ENCODE assay signal across 17 cellular contexts in the genomic region with DNA sequence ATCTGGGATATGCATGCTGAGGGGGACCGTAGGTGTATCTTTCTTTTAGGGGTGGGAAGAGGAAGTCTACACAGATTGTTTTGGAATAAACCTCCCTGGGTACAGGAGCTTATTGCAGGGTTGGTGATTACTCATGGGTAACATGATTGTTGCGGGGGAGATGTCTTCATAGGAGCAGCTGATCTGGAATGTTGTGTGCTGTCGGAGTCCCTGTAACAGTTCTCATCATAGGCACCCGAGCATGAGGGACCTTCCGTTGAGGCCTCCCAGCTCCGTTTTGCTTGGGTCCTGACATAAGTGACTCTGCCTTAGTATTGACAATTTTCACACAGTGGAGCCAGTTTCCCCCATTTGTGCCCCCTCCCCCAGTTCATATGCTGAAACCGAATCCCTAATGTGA. TPM values are rescaled to one million over a fixed set of nuclear protein-coding genes. Genes with fewer than 3 reads are reported as not detected.
DNase-seq lines count a peak whose midpoint lies in the region; ATAC-seq, FAIRE-seq and TF ChIP-seq lines count a peak whose summit lies in the region.
"Had no signal": no experiment of that assay in that cellular context is flagged by ENCODE, and none has a peak within 500 bp of the region (broad histone marks: within the 10 kb centered on the region; RNA-seq: fewer than 3 reads in every experiment).

No MANE protein-coding gene starts in this region.

- peaks cover 0 to 4% of the 10 kb centered on the region in 2 donors for H3K27me3 Mint-ChIP-seq in CD8-positive, alpha-beta memory T cell
- H3K27me3 Mint-ChIP-seq in naive thymus-derived CD4-positive, alpha-beta T cell: no peaks in the 10 kb centered on the region

- CTCF ChIA-PET in CD8-positive, alpha-beta memory T cell (lab: Charles Lee): interaction anchor here (0.8 to 1.2 kb wide), 2 partner anchors 26 to 34 kb away, joined by 3 read pairs; a partner anchor contains a TSS
- CTCF ChIA-PET in K562 (lab: Yijun Ruan, JAX; ENCODE audit: low intra/inter-chr PET ratio): no interaction called here
- CTCF ChIA-PET in naive thymus-derived CD4-positive, alpha-beta T cell (lab: Charles Lee): interaction anchor here (0.7 to 1.2 kb wide), 2 partner anchors 26 to 381 kb away, joined by 4 read pairs; a partner anchor contains a TSS

- no peak for TF ChIP-seq EP300 in K562 (IDR thresholded peaks at IDR 0.05; ENCODE audit: low read length)

- ATAC-seq in K562: no peak
- ATAC-seq in naive thymus-derived CD4-positive, alpha-beta T cell: no peak
- no peak for ATAC-seq in HG03108 (IDR thresholded peaks at IDR 0.05; ENCODE audit: unreplicated experiment)
- ATAC-seq: foreskin keratinocyte had no signal

- H3K4me3 ChIP-seq in BLaER1 treated with 17β-estradiol and CSF1 and Interleukin-3, amounts not matched to agents 10 nM and 100 nM: no peak overlapping the region
- no peak overlapping the region for H3K4me3 ChIP-seq in CD8-positive, alpha-beta memory T cell (ENCODE audit: low read length)
- H3K4me3 ChIP-seq in K562: no peak overlapping the region
- H3K4me3 ChIP-seq in naive thymus-derived CD4-positive, alpha-beta T cell (ENCODE audit: low read length): no peak overlapping the region

- peak overlapping the region; percentile 96 to 100 (median 98) for H3K4me2 ChIP-seq in BLaER1 treated with 17β-estradiol and CSF1 and Interleukin-3, amounts not matched to agents 10 nM and 100 nM
- no peak overlapping the region for H3K4me2 ChIP-seq in K562 (ENCODE audit: insufficient read depth, low read length)

- no peak for TF ChIP-seq RAD21 in K562 (CRISPR knock-in tag; conservative IDR thresholded peaks at IDR 0.05 in 1 of 2, IDR thresholded peaks at IDR 0.05 in 1 of 2)

- TF ChIP-seq CTCF in K562 (IDR thresholded peaks at IDR 0.05 in 2 of 3, conservative IDR thresholded peaks at IDR 0.05 in 1 of 3; ENCODE audit: insufficient read depth in 2 of 3, low read depth in 1 of 3, low read length in 3 of 3): no peak

- H2AFZ ChIP-seq in K562 (ENCODE audit: low read depth, low read length): no peak overlapping the region

- intact Hi-C loops in K562 (cut with micrococcal nuclease): no loop called here
- intact Hi-C loops in naive thymus-derived CD4-positive, alpha-beta T cell (cut with micrococcal nuclease): loop anchor here in 1 of 2 donors (10.0 kb wide), 2 partner anchors 448 to 668 kb away; a partner anchor contains a TSS

- H3K36me3 ChIP-seq in BLaER1 treated with 17β-estradiol and CSF1 and Interleukin-3, amounts not matched to agents 10 nM and 100 nM: no peaks in the 10 kb centered on the region
- no peaks in the 10 kb centered on the region for H3K36me3 ChIP-seq in CD8-positive, alpha-beta memory T cell (ENCODE audit: insufficient read depth, low read length)
- 0 out of 3 replicates have a peak, but pooled peaks cover 4% of the 10 kb centered on the region for H3K36me3 ChIP-seq in K562 (ENCODE audit: control insufficient read depth, insufficient read depth, low read length)
- H3K36me3 ChIP-seq in naive thymus-derived CD4-positive, alpha-beta T cell (ENCODE audit: control insufficient read depth in 2 of 3, insufficient read depth in 3 of 3, low read length in 3 of 3): no peaks in the 10 kb centered on the region

- no peaks in the 10 kb centered on the region for H3K9me1 ChIP-seq in K562 (ENCODE audit: control insufficient read depth, insufficient read depth, low read length)

- peak overlapping the region in 1 of 7 donors; percentile 57 for H3K4me3 Mint-ChIP-seq in CD8-positive, alpha-beta memory T cell
- H3K4me3 Mint-ChIP-seq in naive thymus-derived CD4-positive, alpha-beta T cell: peak overlapping the region in 2 of 10 donors; percentile 2 to 58

- peak overlapping the region in 7 of 8 donors; percentile 43 to 95 (median 78) for H3K27ac Mint-ChIP-seq in CD8-positive, alpha-beta memory T cell
- peak overlapping the region; percentile 35 to 96 (median 93) for H3K27ac Mint-ChIP-seq in naive thymus-derived CD4-positive, alpha-beta T cell

- no peaks in the 10 kb centered on the region for H3K9me3 ChIP-seq in BLaER1 treated with 17β-estradiol and CSF1 and Interleukin-3, amounts not matched to agents 10 nM and 100 nM (replicated peaks in 1 of 11)
- H3K9me3 ChIP-seq in CD8-positive, alpha-beta memory T cell (ENCODE audit: low read length): no peaks in the 10 kb centered on the region
- H3K9me3 ChIP-seq in K562 (replicated peaks; ENCODE audit: control insufficient read depth, insufficient read depth, low read depth, low read length): no peaks in the 10 kb centered on the region
- no peaks in the 10 kb centered on the region for H3K9me3 ChIP-seq in naive thymus-derived CD4-positive, alpha-beta T cell (ENCODE audit: control insufficient read depth in 2 of 3, low read length in 3 of 3)

- peak overlapping the region in 3 of 11 experiments; percentile 62 to 80 (median 73); a peak in 6 of 22 replicates for H3K27ac ChIP-seq in BLaER1 treated with 17β-estradiol and CSF1 and Interleukin-3, amounts not matched to agents 10 nM and 100 nM
- no peak overlapping the region for H3K27ac ChIP-seq in CD8-positive, alpha-beta memory T cell (ENCODE audit: low read depth, low read length)
- no peak overlapping the region for H3K27ac ChIP-seq in K562 (ENCODE audit: extremely low read depth, low read depth, low read length)
- H3K27ac ChIP-seq in naive thymus-derived CD4-positive, alpha-beta T cell (ENCODE audit: low read depth, low read length): no peak overlapping the region
- H3K27ac ChIP-seq: C4-2B, foreskin keratinocyte had no signal

- peak overlapping the region in 2 of 11 experiments; percentile 40 to 50; a peak in 3 of 22 replicates for H3K9ac ChIP-seq in BLaER1 treated with 17β-estradiol and CSF1 and Interleukin-3, amounts not matched to agents 10 nM and 100 nM
- no peak overlapping the region for H3K9ac ChIP-seq in K562 (ENCODE audit: insufficient read depth in 1 of 2, low read depth in 2 of 2, low read length in 2 of 2)

- peaks cover 0 to 3% (median 0%) of the 10 kb centered on the region in 11 experiments; a peak in 4 of 22 replicates for H4K20me1 ChIP-seq in BLaER1 treated with 17β-estradiol and CSF1 and Interleukin-3, amounts not matched to agents 10 nM and 100 nM
- no peaks in the 10 kb centered on the region for H4K20me1 ChIP-seq in K562 (replicated peaks; ENCODE audit: control insufficient read depth, insufficient read depth, low read length)

- H3K36me3 Mint-ChIP-seq in CD8-positive, alpha-beta memory T cell: peaks cover 0 to 7% (median 5%) of the 10 kb centered on the region in 3 donors
- H3K36me3 Mint-ChIP-seq in naive thymus-derived CD4-positive, alpha-beta T cell: peaks cover 0 to 23% (median 4%) of the 10 kb centered on the region in 5 donors

- H3K4me1 ChIP-seq in BLaER1 treated with 17β-estradiol and CSF1 and Interleukin-3, amounts not matched to agents 10 nM and 100 nM: peaks cover 79 to 89% (median 86%) of the 10 kb centered on the region in 10 experiments
- H3K4me1 ChIP-seq in CD8-positive, alpha-beta memory T cell (ENCODE audit: insufficient read depth, low read length): peaks cover 60% of the 10 kb centered on the region
- peaks cover 29 to 45% of the 10 kb centered on the region in 2 experiments for H3K4me1 ChIP-seq in K562 (replicated peaks in 1 of 2; ENCODE audit: control insufficient read depth in 2 of 2, insufficient read depth in 2 of 2, low read length in 2 of 2)
- peaks cover 36 to 55% of the 10 kb centered on the region in 2 donors for H3K4me1 ChIP-seq in naive thymus-derived CD4-positive, alpha-beta T cell (ENCODE audit: control insufficient read depth in 2 of 2, insufficient read depth in 2 of 2, low read length in 2 of 2)

- H3K9me3 Mint-ChIP-seq in CD8-positive, alpha-beta memory T cell: no peaks in the 10 kb centered on the region
- H3K9me3 Mint-ChIP-seq in naive thymus-derived CD4-positive, alpha-beta T cell: peaks cover 0 to 6% (median 0%) of the 10 kb centered on the region in 11 donors

- WGBS in K562 (ENCODE audit: insufficient coverage, low coverage, missing lambda C conversion rate): 8% methylated on average over 7 of the region's 7 CpGs

- peaks cover 45 to 72% (median 55%) of the 10 kb centered on the region in 3 donors for H3K4me1 Mint-ChIP-seq in CD8-positive, alpha-beta memory T cell
- H3K4me1 Mint-ChIP-seq in naive thymus-derived CD4-positive, alpha-beta T cell: peaks cover 38 to 73% (median 65%) of the 10 kb centered on the region in 7 donors

- in situ Hi-C loops in K562 (cut with MboI) (no loop called here), ACHN (cut with HindIII; ENCODE audit: low pct_ligation_motif_present, low pct_unique_long_range_greater_than_20kb, low sequenced_read_pairs) (no loop called here)

- no peak for TF ChIP-seq POLR2A in K562 (conservative IDR thresholded peaks at IDR 0.05)

- no TSS peak for BruUV-seq in K562 (replicated peaks; lab: Mats Ljungman, UMichigan)

- POLR2A ChIA-PET in CD8-positive, alpha-beta memory T cell (lab: Charles Lee): no interaction called here
- POLR2A ChIA-PET in K562 (lab: Yijun Ruan, JAX): interaction anchor here (1.0 to 1.6 kb wide), 2 partner anchors 21 to 38 kb away, joined by 3 to 4 read pairs; no protein-coding TSS in a partner anchor
- POLR2A ChIA-PET in naive thymus-derived CD4-positive, alpha-beta T cell (lab: Charles Lee): interaction anchor here (1.0 to 12.2 kb wide), 5 partner anchors 9 to 167 kb away, joined by 3 to 253 read pairs (median 10); a partner anchor contains a TSS

- peaks cover 8% of the 10 kb centered on the region; the same call in 1 of the 3 replicates for H3K79me2 ChIP-seq in K562 (ENCODE audit: control insufficient read depth, insufficient read depth, low read length)

- H3K27me3 ChIP-seq in BLaER1 treated with 17β-estradiol and CSF1 and Interleukin-3, amounts not matched to agents 10 nM and 100 nM: peaks cover 0 to 4% (median 0%) of the 10 kb centered on the region in 11 experiments; a peak in 4 of 22 replicates
- no peaks in the 10 kb centered on the region for H3K27me3 ChIP-seq in CD8-positive, alpha-beta memory T cell (ENCODE audit: insufficient read depth, low read length, poor library complexity, severe bottlenecking)
- peaks cover 12 to 21% of the 10 kb centered on the region in 2 experiments for H3K27me3 ChIP-seq in K562 (ENCODE audit: control insufficient read depth in 2 of 2, insufficient read depth in 2 of 2, low read length in 2 of 2)
- H3K27me3 ChIP-seq in naive thymus-derived CD4-positive, alpha-beta T cell (ENCODE audit: control insufficient read depth in 2 of 2, insufficient read depth in 2 of 2, low read length in 2 of 2): no peaks in the 10 kb centered on the region
- H3K27me3 ChIP-seq: foreskin keratinocyte had no signal

- no peak for FAIRE-seq in K562 (lab: Jason Lieb, UNC)

- no peak for DNase-seq in CD8-positive, alpha-beta memory T cell
- DNase-seq in K562 (ENCODE audit: extremely low read depth in 1 of 4, low spot score in 3 of 4) (no peak), ACHN (no peak)
- no peak for DNase-seq in naive thymus-derived CD4-positive, alpha-beta T cell
- DNase-seq in activated CD8-positive, alpha-beta memory T cell treated with anti-CD3 and anti-CD28 coated beads, Interleukin-2, amount 50 U/mL, for 4 hours: no peak
- DNase-seq: activated effector memory CD4-positive, alpha-beta T cell treated with Interleukin-2 at 50 U/mL for 16 hours; effector CD8-positive, alpha-beta T cell; foreskin keratinocyte; NCI-H2029 treated with DMSO at 0.1 percent for 48 hours; NCI-H774; stimulated activated CD4-positive, alpha-beta T cell treated with anti-CD3 and anti-CD28 coated beads, Interleukin-12 subunit alpha, Interleukin-12 subunit beta, amount 100 ng/mL, for 4 hours; T-helper 2 cell had no signal

RNA-seq across cellular contexts. Expression of a gene that starts 4.2 kb away (rescaled TPM):
- 10 to 100 TPM; 41.3 to 45.5 TPM for total RNA-seq in CD8-positive, alpha-beta memory T cell
- 23.2 TPM for polyA plus RNA-seq in CD8-positive, alpha-beta memory T cell
- total RNA-seq in K562 (2011; cell fraction: chromatin; rRNA removed; ENCODE audit: low replicate concordance): 4.0 and 14.5 TPM in 2 replicates
- total RNA-seq in K562 (2011; cell fraction: nucleolus; rRNA removed): 13.0 and 14.3 TPM in 2 replicates
- 5.5 and 8.1 TPM in 2 replicates for total RNA-seq in K562 (2011; cell fraction: nucleoplasm; rRNA removed)
- 14.0 and 16.4 TPM in 2 replicates for total RNA-seq in K562 (2014; rRNA removed)
- total RNA-seq in K562 (2014; rRNA removed; fragmentation: Illumina TruSeq; extraction: Trizol): 3.3 and 4.1 TPM in 2 replicates
- total RNA-seq in K562 (2015; rRNA removed; fragmentation: Illumina TruSeq; extraction: Trizol): 11.8 TPM in 2 replicates
- 25.3 and 28.1 TPM in 2 replicates for total RNA-seq in K562 (2021)
- polyA plus RNA-seq in K562 (2011; rRNA removed): 6.7 and 7.0 TPM in 2 replicates
- polyA plus RNA-seq in K562 (2011; cell fraction: cytosol; rRNA removed): 9.9 and 25.7 TPM in 2 replicates
- polyA plus RNA-seq in K562 (2011; cell fraction: nucleus; rRNA removed): 20.2 and 28.6 TPM in 2 replicates
- 11.9 and 22.1 TPM in 2 replicates for polyA plus RNA-seq in K562 (2012)
- polyA plus RNA-seq in K562 (2014; fragmentation: Illumina TruSeq; extraction: Trizol): 15.2 and 16.6 TPM in 2 replicates
- 1 to 10 TPM in 1 of 2 experiments, under 1 TPM in 1; 0.99 to 1.7 TPM for polyA plus RNA-seq in K562 (2014; fragmentation: Nextera tagmentation; extraction: Ambion mirVana)
- polyA plus RNA-seq in K562 (2014; rRNA removed): 17.6 and 20.7 TPM in 2 replicates
- polyA minus RNA-seq in K562 (2011; rRNA and poly(A)+ RNA removed): 1.8 and 4.0 TPM in 2 replicates
- polyA minus RNA-seq in K562 (2011; cell fraction: cytosol; rRNA and poly(A)+ RNA removed): 3.9 and 7.0 TPM in 2 replicates
- 5.4 and 6.8 TPM in 2 replicates for polyA minus RNA-seq in K562 (2011; cell fraction: nucleus; rRNA and poly(A)+ RNA removed)
- 10 to 100 TPM; 12.3 to 37.0 (median 26.7) TPM for total RNA-seq in naive thymus-derived CD4-positive, alpha-beta T cell
- polyA plus RNA-seq in naive thymus-derived CD4-positive, alpha-beta T cell: 10 to 100 TPM; 15.7 to 26.5 TPM

RNA-seq across cellular contexts. Expression of a gene that starts 26.2 kb away (rescaled TPM):
- 100 to 1,000 TPM; 164 to 168 TPM for total RNA-seq in CD8-positive, alpha-beta memory T cell
- 51.6 TPM for polyA plus RNA-seq in CD8-positive, alpha-beta memory T cell
- total RNA-seq in K562 (2011; cell fraction: chromatin; rRNA removed; ENCODE audit: low replicate concordance): 2.5 and 7.5 TPM in 2 replicates
- total RNA-seq in K562 (2011; cell fraction: nucleolus; rRNA removed): 4.8 and 5.5 TPM in 2 replicates
- total RNA-seq in K562 (2011; cell fraction: nucleoplasm; rRNA removed): 3.3 and 3.4 TPM in 2 replicates
- total RNA-seq in K562 (2014; rRNA removed) (0.68 and 0.73 TPM in 2 replicates), K562 (2014; rRNA removed; fragmentation: Illumina TruSeq; extraction: Trizol) (0.11 and 0.16 TPM in 2 replicates), K562 (2015; rRNA removed; fragmentation: Illumina TruSeq; extraction: Trizol) (1.1 and 1.3 TPM in 2 replicates), K562 (2021) (1.8 and 2.1 TPM in 2 replicates)
- polyA plus RNA-seq in K562 (2011; rRNA removed) (0.68 and 1.3 TPM in 2 replicates), K562 (2014; fragmentation: Illumina TruSeq; extraction: Trizol) (0.58 and 0.89 TPM in 2 replicates), K562 (2014; fragmentation: Nextera tagmentation; extraction: Ambion mirVana) (not detected), K562 (2014; rRNA removed) (1.6 and 2.3 TPM in 2 replicates)
- 0.97 and 1.0 TPM in 2 replicates for polyA plus RNA-seq in K562 (2011; cell fraction: cytosol; rRNA removed)
- 11.2 and 14.0 TPM in 2 replicates for polyA plus RNA-seq in K562 (2011; cell fraction: nucleus; rRNA removed)
- polyA plus RNA-seq in K562 (2012): 3.3 and 11.5 TPM in 2 replicates
- 0.15 and 0.18 TPM in 2 replicates for polyA minus RNA-seq in K562 (2011; rRNA and poly(A)+ RNA removed)
- polyA minus RNA-seq in K562 (2011; cell fraction: cytosol; rRNA and poly(A)+ RNA removed): not detected in 2 replicates
- polyA minus RNA-seq in K562 (2011; cell fraction: nucleus; rRNA and poly(A)+ RNA removed): 1.6 and 2.0 TPM in 2 replicates
- 100 to 1,000 TPM; 182 to 253 (median 204) TPM for total RNA-seq in naive thymus-derived CD4-positive, alpha-beta T cell
- polyA plus RNA-seq in naive thymus-derived CD4-positive, alpha-beta T cell: 10 to 100 TPM; 52.5 to 65.1 TPM

RNA-seq across cellular contexts. Expression of a gene that starts 50.4 kb away (rescaled TPM):
- total RNA-seq in CD8-positive, alpha-beta memory T cell: under 1 TPM in 1 of 2 experiments, not detected in 1; 0.44 TPM
- polyA plus RNA-seq in CD8-positive, alpha-beta memory T cell: 6.8 TPM
- not detected in 2 replicates for total RNA-seq in K562 (2011; cell fraction: chromatin; rRNA removed; ENCODE audit: low replicate concordance)
- total RNA-seq in K562 (2011; cell fraction: nucleolus; rRNA removed): not detected in 2 replicates
- not detected in 2 replicates for total RNA-seq in K562 (2011; cell fraction: nucleoplasm; rRNA removed)
- not detected in 2 replicates for total RNA-seq in K562 (2014; rRNA removed)
- not detected in 2 replicates for total RNA-seq in K562 (2014; rRNA removed; fragmentation: Illumina TruSeq; extraction: Trizol)
- not detected in 2 replicates for total RNA-seq in K562 (2015; rRNA removed; fragmentation: Illumina TruSeq; extraction: Trizol)
- total RNA-seq in K562 (2021): not detected in 2 replicates
- not detected in 2 replicates for polyA plus RNA-seq in K562 (2011; rRNA removed)
- not detected in 2 replicates for polyA plus RNA-seq in K562 (2011; cell fraction: cytosol; rRNA removed)
- polyA plus RNA-seq in K562 (2011; cell fraction: nucleus; rRNA removed): 0.11 and 0.18 TPM in 2 replicates
- polyA plus RNA-seq in K562 (2012): 0.11 TPM in 1 of 2 replicates, not detected in the other
- not detected in 2 replicates for polyA plus RNA-seq in K562 (2014; fragmentation: Illumina TruSeq; extraction: Trizol)
- not detected for polyA plus RNA-seq in K562 (2014; fragmentation: Nextera tagmentation; extraction: Ambion mirVana)
- polyA plus RNA-seq in K562 (2014; rRNA removed): not detected in 2 replicates
- not detected in 2 replicates for polyA minus RNA-seq in K562 (2011; rRNA and poly(A)+ RNA removed)
- not detected in 2 replicates for polyA minus RNA-seq in K562 (2011; cell fraction: cytosol; rRNA and poly(A)+ RNA removed)
- not detected in 2 replicates for polyA minus RNA-seq in K562 (2011; cell fraction: nucleus; rRNA and poly(A)+ RNA removed)
- total RNA-seq in naive thymus-derived CD4-positive, alpha-beta T cell: 1 to 10 TPM; 2.0 to 3.7 (median 2.5) TPM
- 10 to 100 TPM; 12.5 to 20.5 TPM for polyA plus RNA-seq in naive thymus-derived CD4-positive, alpha-beta T cell
- total RNA-seq: foreskin keratinocyte had no signal

RNA-seq across cellular contexts. Expression of a gene that starts 52.3 kb away (rescaled TPM):
- total RNA-seq in CD8-positive, alpha-beta memory T cell: not detected
- not detected for polyA plus RNA-seq in CD8-positive, alpha-beta memory T cell
- not detected in 2 replicates for total RNA-seq in K562 (2011; cell fraction: chromatin; rRNA removed; ENCODE audit: low replicate concordance)
- not detected in 2 replicates for total RNA-seq in K562 (2011; cell fraction: nucleolus; rRNA removed)
- total RNA-seq in K562 (2011; cell fraction: nucleoplasm; rRNA removed): not detected in 2 replicates
- total RNA-seq in K562 (2014; rRNA removed) (not detected in 2 replicates), K562 (2014; rRNA removed; fragmentation: Illumina TruSeq; extraction: Trizol) (not detected in 2 replicates), K562 (2015; rRNA removed; fragmentation: Illumina TruSeq; extraction: Trizol) (not detected in 2 replicates), K562 (2021) (not detected in 2 replicates)
- polyA plus RNA-seq in K562 (2011; rRNA removed) (not detected in 2 replicates), K562 (2014; fragmentation: Illumina TruSeq; extraction: Trizol) (not detected in 2 replicates), K562 (2014; fragmentation: Nextera tagmentation; extraction: Ambion mirVana) (not detected), K562 (2014; rRNA removed) (not detected in 2 replicates)
- polyA plus RNA-seq in K562 (2011; cell fraction: cytosol; rRNA removed): 0.04 TPM in 1 of 2 replicates, not detected in the other
- not detected in 2 replicates for polyA plus RNA-seq in K562 (2011; cell fraction: nucleus; rRNA removed)
- not detected in 2 replicates for polyA plus RNA-seq in K562 (2012)
- polyA minus RNA-seq in K562 (2011; rRNA and poly(A)+ RNA removed): not detected in 2 replicates
- polyA minus RNA-seq in K562 (2011; cell fraction: cytosol; rRNA and poly(A)+ RNA removed): not detected in 2 replicates
- polyA minus RNA-seq in K562 (2011; cell fraction: nucleus; rRNA and poly(A)+ RNA removed): not detected in 2 replicates
- total RNA-seq in naive thymus-derived CD4-positive, alpha-beta T cell: not detected
- not detected for polyA plus RNA-seq in naive thymus-derived CD4-positive, alpha-beta T cell
- total RNA-seq: omental fat pad, RPMI7951 had no signal

RNA-seq across cellular contexts. Expression of a gene that starts 56.0 kb away (rescaled TPM):
- 10 to 100 TPM; 40.3 to 46.3 TPM for total RNA-seq in CD8-positive, alpha-beta memory T cell
- 25.0 TPM for polyA plus RNA-seq in CD8-positive, alpha-beta memory T cell
- total RNA-seq in K562 (2011; cell fraction: chromatin; rRNA removed; ENCODE audit: low replicate concordance): 114 and 307 TPM in 2 replicates
- total RNA-seq in K562 (2011; cell fraction: nucleolus; rRNA removed): 194 and 202 TPM in 2 replicates
- total RNA-seq in K562 (2011; cell fraction: nucleoplasm; rRNA removed): 119 and 146 TPM in 2 replicates
- total RNA-seq in K562 (2014; rRNA removed) (39.6 and 50.7 TPM in 2 replicates), K562 (2014; rRNA removed; fragmentation: Illumina TruSeq; extraction: Trizol) (15.3 and 19.2 TPM in 2 replicates), K562 (2015; rRNA removed; fragmentation: Illumina TruSeq; extraction: Trizol) (29.7 and 32.0 TPM in 2 replicates), K562 (2021) (55.6 and 61.3 TPM in 2 replicates)
- polyA plus RNA-seq in K562 (2011; rRNA removed) (23.3 and 39.3 TPM in 2 replicates), K562 (2014; fragmentation: Illumina TruSeq; extraction: Trizol) (31.5 and 31.8 TPM in 2 replicates), K562 (2014; fragmentation: Nextera tagmentation; extraction: Ambion mirVana) (1 to 10 TPM in 1 of 2 experiments, under 1 TPM in 1; 0.93 to 1.4 TPM), K562 (2014; rRNA removed) (41.3 and 42.3 TPM in 2 replicates)
- 21.3 and 25.3 TPM in 2 replicates for polyA plus RNA-seq in K562 (2011; cell fraction: cytosol; rRNA removed)
- polyA plus RNA-seq in K562 (2011; cell fraction: nucleus; rRNA removed): 181 and 249 TPM in 2 replicates
- polyA plus RNA-seq in K562 (2012): 28.4 and 32.3 TPM in 2 replicates
- 22.3 and 22.4 TPM in 2 replicates for polyA minus RNA-seq in K562 (2011; rRNA and poly(A)+ RNA removed)
- polyA minus RNA-seq in K562 (2011; cell fraction: cytosol; rRNA and poly(A)+ RNA removed): 35.2 and 42.6 TPM in 2 replicates
- 116 and 142 TPM in 2 replicates for polyA minus RNA-seq in K562 (2011; cell fraction: nucleus; rRNA and poly(A)+ RNA removed)
- total RNA-seq in naive thymus-derived CD4-positive, alpha-beta T cell: 10 to 100 TPM; 55.8 to 91.2 (median 72.6) TPM
- 10 to 100 TPM; 12.7 to 29.9 TPM for polyA plus RNA-seq in naive thymus-derived CD4-positive, alpha-beta T cell

Comparison
In these comparisons a context has a peak if more than half of its experiments do, and no peak if none do; other contexts are left out.
1. RNA of a gene that starts 26.2 kb away (total RNA-seq): 182 to 253 TPM in naive thymus-derived CD4-positive, alpha-beta T cell and 164 to 168 TPM in CD8-positive, alpha-beta memory T cell; 0.11 to 7.5 TPM in K562; every median in the first group is over 10 times any median in the second.